ENCODE assay signal across 10 cellular contexts in genomic region chr3:158713094-158713499, GRCh38. TPM values are rescaled to one million over a fixed set of nuclear protein-coding genes. Genes with fewer than 3 reads are reported as not detected.
A peak's percentile ranks its signal among the peaks of the same experiment; 100 is the strongest.
DNase-seq lines count a peak whose midpoint lies in the region; ATAC-seq and TF ChIP-seq lines count a peak whose summit lies in the region.
"Had no signal": no experiment of that assay in that cellular context is flagged by ENCODE, and none has a peak within 500 bp of the region (broad histone marks: within the 10 kb centered on the region; RNA-seq: fewer than 3 reads in every experiment).

No MANE protein-coding gene starts in this region.

- H3K4me1 Mint-ChIP-seq in activated T-helper 2 cell treated with anti-CD3 and anti-CD28 coated beads, Interferon-gamma antibody, Interleukin-2, Interleukin-4, amounts not matched to agents 10 μg/mL and 5 μg/mL and 100 μg/mL, durations not matched to agents 14 hours and 24 hours and 36 hours (ENCODE audit: low read depth) = peaks cover 35% of the 10 kb centered on the region

- no peaks in the 10 kb centered on the region for H3K27me3 Mint-ChIP-seq in activated T-helper 2 cell treated with anti-CD3 and anti-CD28 coated beads, Interferon-gamma antibody, Interleukin-2, Interleukin-4, amounts not matched to agents 10 μg/mL and 5 μg/mL and 100 μg/mL, durations not matched to agents 14 hours and 24 hours and 36 hours (ENCODE audit: low read depth)

- H3K4me3 Mint-ChIP-seq in activated T-helper 2 cell treated with anti-CD3 and anti-CD28 coated beads, Interferon-gamma antibody, Interleukin-2, Interleukin-4, amounts not matched to agents 10 μg/mL and 5 μg/mL and 100 μg/mL, durations not matched to agents 14 hours and 24 hours and 36 hours (ENCODE audit: low read depth) = no peak overlapping the region

- no peaks in the 10 kb centered on the region for H3K9me3 ChIP-seq in left ventricle myocardium inferior (replicated peaks)

- H3K4me1 ChIP-seq in left ventricle myocardium inferior = peaks cover 53% of the 10 kb centered on the region

- DNase-seq in GDM1 (lab: John Stamatoyannopoulos, UW) (peak; percentile 44), left ventricle myocardium inferior (peak; percentile 37), retina (peak; percentile 28), KG1 (lab: John Stamatoyannopoulos, UW) (no peak)
- no peak for DNase-seq in activated T-helper 2 cell treated with anti-CD3 and anti-CD28 coated beads, Interferon-gamma antibody, Interleukin-2, Interleukin-4, amounts not matched to agents 10 μg/mL and 5 μg/mL and 100 μg/mL, durations not matched to agents 14 hours and 24 hours and 36 hours (ENCODE audit: low spot score)
- DNase-seq: activated gamma-delta T cell treated with Interleukin-2 at 50 U/mL for 16 hours had no signal

- H3K27me3 ChIP-seq in left ventricle myocardium inferior (ENCODE audit: low read depth) = no peaks in the 10 kb centered on the region

- no peak overlapping the region for H3K4me3 ChIP-seq in left ventricle myocardium inferior

- H3K36me3 ChIP-seq in left ventricle myocardium inferior = peaks cover 15% of the 10 kb centered on the region

- TF ChIP-seq CTCF in left ventricle myocardium inferior (IDR thresholded peaks at IDR 0.05; ENCODE audit: borderline replicate concordance) = no peak

- peaks cover 49% of the 10 kb centered on the region for H3K36me3 Mint-ChIP-seq in activated T-helper 2 cell treated with anti-CD3 and anti-CD28 coated beads, Interferon-gamma antibody, Interleukin-2, Interleukin-4, amounts not matched to agents 10 μg/mL and 5 μg/mL and 100 μg/mL, durations not matched to agents 14 hours and 24 hours and 36 hours (ENCODE audit: low read depth)

- intact Hi-C loops in activated T-helper 2 cell treated with anti-CD3 and anti-CD28 coated beads, Interferon-gamma antibody, Interleukin-2, Interleukin-4, amounts not matched to agents 10 μg/mL and 5 μg/mL and 100 μg/mL, durations not matched to agents 14 hours and 24 hours and 36 hours (cut with micrococcal nuclease) = loop anchor here (1.0 kb wide), 1 partner anchor 10 kb away; no protein-coding TSS in a partner anchor
- intact Hi-C loops in left ventricle myocardium inferior (cut with micrococcal nuclease) = no loop called here

- H3K27ac ChIP-seq in left ventricle myocardium inferior (replicated peaks) = peak overlapping the region; percentile 61
- H3K27ac ChIP-seq: RWPE1 had no signal

- H3K27ac Mint-ChIP-seq in activated T-helper 2 cell treated with anti-CD3 and anti-CD28 coated beads, Interferon-gamma antibody, Interleukin-2, Interleukin-4, amounts not matched to agents 10 μg/mL and 5 μg/mL and 100 μg/mL, durations not matched to agents 14 hours and 24 hours and 36 hours = peak overlapping the region; percentile 77

- H3K9me3 Mint-ChIP-seq in activated T-helper 2 cell treated with anti-CD3 and anti-CD28 coated beads, Interferon-gamma antibody, Interleukin-2, Interleukin-4, amounts not matched to agents 10 μg/mL and 5 μg/mL and 100 μg/mL, durations not matched to agents 14 hours and 24 hours and 36 hours = no peaks in the 10 kb centered on the region

- ATAC-seq in HG02870 (IDR thresholded peaks at IDR 0.05; ENCODE audit: unreplicated experiment) = no peak
- no peak for ATAC-seq in HG02571 (IDR thresholded peaks at IDR 0.05; ENCODE audit: unreplicated experiment)
- no peak for ATAC-seq in HG03108 (IDR thresholded peaks at IDR 0.05; ENCODE audit: unreplicated experiment)

RNA-seq across cellular contexts. Expression of gene RARRES1, which starts 19.2 kb away (rescaled TPM):
- 0.21 and 0.64 TPM in 2 replicates for total RNA-seq in activated T-helper 2 cell treated with anti-CD3 and anti-CD28 coated beads, Interferon-gamma antibody, Interleukin-2, Interleukin-4, amounts not matched to agents 10 μg/mL and 5 μg/mL and 100 μg/mL, durations not matched to agents 14 hours and 24 hours and 36 hours
- 8.4 TPM for total RNA-seq in left ventricle myocardium inferior

RNA-seq across cellular contexts. Expression of gene LXN, which starts 40.6 kb away (rescaled TPM):
- 25.8 and 27.2 TPM in 2 replicates for total RNA-seq in activated T-helper 2 cell treated with anti-CD3 and anti-CD28 coated beads, Interferon-gamma antibody, Interleukin-2, Interleukin-4, amounts not matched to agents 10 μg/mL and 5 μg/mL and 100 μg/mL, durations not matched to agents 14 hours and 24 hours and 36 hours
- total RNA-seq in left ventricle myocardium inferior = 3.2 TPM

Comparison
In these comparisons a context has a peak if more than half of its experiments do, and no peak if none do; other contexts are left out.
1. DNase-seq: peak in GDM1 (single experiment), left ventricle myocardium inferior (single experiment) and retina (single experiment); none in activated T-helper 2 cell treated with anti-CD3 and anti-CD28 coated beads, Interferon-gamma antibody, Interleukin-2, Interleukin-4, amounts not matched to agents 10 μg/mL and 5 μg/mL and 100 μg/mL, durations not matched to agents 14 hours and 24 hours and 36 hours (single experiment) and KG1 (single experiment).